1 cellular context compared by ENCODE assay signal in the genomic region with DNA sequence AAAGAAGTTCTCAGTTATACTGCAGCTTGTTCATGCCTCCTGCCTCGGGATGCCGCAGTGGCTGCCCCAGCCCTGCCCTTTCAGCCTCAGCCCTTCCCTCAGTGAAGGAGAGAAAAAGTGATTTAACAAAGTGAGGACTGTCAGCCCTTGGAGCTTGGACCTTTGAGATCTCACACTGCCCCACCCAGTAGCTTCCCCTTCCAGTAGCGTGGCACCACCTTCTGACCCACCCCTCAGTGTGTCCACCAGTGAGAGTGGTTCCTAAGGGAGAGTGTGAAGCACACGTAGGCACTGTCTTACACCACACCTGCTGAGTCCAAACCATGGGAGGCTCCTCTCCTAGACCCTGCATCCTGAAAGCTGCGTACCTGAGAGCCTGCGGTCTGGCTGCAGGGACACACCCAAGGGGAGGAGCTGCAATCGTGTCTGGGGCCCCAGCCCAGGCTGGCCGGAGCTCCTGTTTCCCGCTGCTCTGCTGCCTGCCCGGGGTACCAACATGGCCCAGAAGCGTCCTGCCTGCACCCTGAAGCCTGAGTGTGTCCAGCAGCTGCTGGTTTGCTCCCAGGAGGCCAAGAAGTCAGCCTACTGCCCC.
TF ChIP-seq lines count a peak whose summit lies in the region.

A gene (plus strand): TSS at position 464 of the 592 bp plus-strand sequence. CDS start 33 bp downstream, at position 497.

TF ChIP-seq in GM23338, 12 proteins besides CTCF, POLR2A, EP300 and RAD21 (continued from another document):
- TF ChIP-seq, protein P1, sequence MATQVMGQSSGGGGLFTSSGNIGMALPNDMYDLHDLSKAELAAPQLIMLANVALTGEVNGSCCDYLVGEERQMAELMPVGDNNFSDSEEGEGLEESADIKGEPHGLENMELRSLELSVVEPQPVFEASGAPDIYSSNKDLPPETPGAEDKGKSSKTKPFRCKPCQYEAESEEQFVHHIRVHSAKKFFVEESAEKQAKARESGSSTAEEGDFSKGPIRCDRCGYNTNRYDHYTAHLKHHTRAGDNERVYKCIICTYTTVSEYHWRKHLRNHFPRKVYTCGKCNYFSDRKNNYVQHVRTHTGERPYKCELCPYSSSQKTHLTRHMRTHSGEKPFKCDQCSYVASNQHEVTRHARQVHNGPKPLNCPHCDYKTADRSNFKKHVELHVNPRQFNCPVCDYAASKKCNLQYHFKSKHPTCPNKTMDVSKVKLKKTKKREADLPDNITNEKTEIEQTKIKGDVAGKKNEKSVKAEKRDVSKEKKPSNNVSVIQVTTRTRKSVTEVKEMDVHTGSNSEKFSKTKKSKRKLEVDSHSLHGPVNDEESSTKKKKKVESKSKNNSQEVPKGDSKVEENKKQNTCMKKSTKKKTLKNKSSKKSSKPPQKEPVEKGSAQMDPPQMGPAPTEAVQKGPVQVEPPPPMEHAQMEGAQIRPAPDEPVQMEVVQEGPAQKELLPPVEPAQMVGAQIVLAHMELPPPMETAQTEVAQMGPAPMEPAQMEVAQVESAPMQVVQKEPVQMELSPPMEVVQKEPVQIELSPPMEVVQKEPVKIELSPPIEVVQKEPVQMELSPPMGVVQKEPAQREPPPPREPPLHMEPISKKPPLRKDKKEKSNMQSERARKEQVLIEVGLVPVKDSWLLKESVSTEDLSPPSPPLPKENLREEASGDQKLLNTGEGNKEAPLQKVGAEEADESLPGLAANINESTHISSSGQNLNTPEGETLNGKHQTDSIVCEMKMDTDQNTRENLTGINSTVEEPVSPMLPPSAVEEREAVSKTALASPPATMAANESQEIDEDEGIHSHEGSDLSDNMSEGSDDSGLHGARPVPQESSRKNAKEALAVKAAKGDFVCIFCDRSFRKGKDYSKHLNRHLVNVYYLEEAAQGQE (IDR thresholded peaks at IDR 0.05; ENCODE audit: unreplicated experiment) = no peak
- TF ChIP-seq STAT1 (IDR thresholded peaks at IDR 0.05; ENCODE audit: unreplicated experiment) = no peak
- no peak for TF ChIP-seq NANOG (IDR thresholded peaks at IDR 0.05; ENCODE audit: borderline replicate concordance)
- no peak for TF ChIP-seq JUNB (IDR thresholded peaks at IDR 0.05; ENCODE audit: unreplicated experiment)
- TF ChIP-seq EZH2 (IDR thresholded peaks at IDR 0.05; ENCODE audit: low read depth, unreplicated experiment) = no peak
- TF ChIP-seq, protein P2, sequence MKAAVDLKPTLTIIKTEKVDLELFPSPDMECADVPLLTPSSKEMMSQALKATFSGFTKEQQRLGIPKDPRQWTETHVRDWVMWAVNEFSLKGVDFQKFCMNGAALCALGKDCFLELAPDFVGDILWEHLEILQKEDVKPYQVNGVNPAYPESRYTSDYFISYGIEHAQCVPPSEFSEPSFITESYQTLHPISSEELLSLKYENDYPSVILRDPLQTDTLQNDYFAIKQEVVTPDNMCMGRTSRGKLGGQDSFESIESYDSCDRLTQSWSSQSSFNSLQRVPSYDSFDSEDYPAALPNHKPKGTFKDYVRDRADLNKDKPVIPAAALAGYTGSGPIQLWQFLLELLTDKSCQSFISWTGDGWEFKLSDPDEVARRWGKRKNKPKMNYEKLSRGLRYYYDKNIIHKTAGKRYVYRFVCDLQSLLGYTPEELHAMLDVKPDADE (IDR thresholded peaks at IDR 0.05) = no peak
- TF ChIP-seq CREB1 (CRISPR knock-in tag; IDR thresholded peaks at IDR 0.05; ENCODE audit: low read depth) = no peak
- no peak for TF ChIP-seq ZNF331 (CRISPR knock-in tag; IDR thresholded peaks at IDR 0.05; ENCODE audit: low read depth)
- TF ChIP-seq POLR2AphosphoS5 (IDR thresholded peaks at IDR 0.05; ENCODE audit: low read depth) = no peak
